10 cellular contexts compared by ENCODE assay signal in genomic region chr2:238947920-238948710, GRCh38.
DNase-seq lines count a peak whose midpoint lies in the region; ATAC-seq and TF ChIP-seq lines count a peak whose summit lies in the region.
"Had no signal": no experiment of that assay in that cellular context is flagged by ENCODE, and none has a peak within 500 bp of the region (broad histone marks: within the 10 kb centered on the region; RNA-seq: fewer than 3 reads in every experiment).

No MANE protein-coding gene starts in this region.

- DNase-seq in NK-92 treated with Interleukin-12 subunit alpha and Interleukin-12 subunit beta, amount 100 ng/mL, for 24 hours (lab: John Stamatoyannopoulos, UW): peak; percentile 41
- DNase-seq in NK-92 (lab: John Stamatoyannopoulos, UW; ENCODE audit: unreplicated experiment): no peak
- DNase-seq in T-helper 17 cell: no peak
- peak; percentile 54 for DNase-seq in testis
- DNase-seq in COLO829 (ENCODE audit: low spot score): no peak
- no peak for DNase-seq in T1000 (lab: John Stamatoyannopoulos, UW)

- WGBS in gastroesophageal sphincter (ENCODE audit: low coverage in 1 of 2), 2 donors: 46 to 67% methylated on average over 7 of the region's 10 CpGs
- 68 to 72% methylated on average over 10 of the region's 10 CpGs for WGBS in testis, 2 donors

- H3K4me1 ChIP-seq in gastroesophageal sphincter (peaks cover 0 to 11% (median 0%) of the 10 kb centered on the region in 3 donors), testis (no peaks in the 10 kb centered on the region)
- H3K4me1 ChIP-seq: ascending aorta had no signal

- H3K27me3 ChIP-seq in gastroesophageal sphincter (peaks cover 5% of the 10 kb centered on the region), testis (no peaks in the 10 kb centered on the region)
- H3K27me3 ChIP-seq: ascending aorta had no signal

- H3K27me3 Mint-ChIP-seq in T-helper 17 cell: peaks cover 9% of the 10 kb centered on the region

- peak overlapping the region in 1 of 4 donors; percentile 49 for H3K27ac ChIP-seq in gastroesophageal sphincter
- H3K27ac ChIP-seq in testis: no peak overlapping the region
- H3K27ac ChIP-seq: ascending aorta had no signal

- H3K36me3 Mint-ChIP-seq in T-helper 17 cell (ENCODE audit: low read depth): no peaks in the 10 kb centered on the region

- no peak for TF ChIP-seq CTCF in gastroesophageal sphincter (IDR thresholded peaks at IDR 0.05)
- no peak for TF ChIP-seq CTCF in testis (IDR thresholded peaks at IDR 0.05)

- H3K27ac Mint-ChIP-seq in T-helper 17 cell: peak overlapping the region; percentile 61

- peak overlapping the region; percentile 75 for H3K4me3 Mint-ChIP-seq in T-helper 17 cell
- H3K4me3 Mint-ChIP-seq: neural crest cell had no signal

- TF ChIP-seq EP300 in gastroesophageal sphincter (IDR thresholded peaks at IDR 0.05): no peak

- H3K9me3 ChIP-seq in T-helper 17 cell (ENCODE audit: control insufficient read depth, low read length, poor library complexity, severe bottlenecking) (no peaks in the 10 kb centered on the region), gastroesophageal sphincter (no peaks in the 10 kb centered on the region), testis (no peaks in the 10 kb centered on the region)
- H3K9me3 ChIP-seq: ascending aorta had no signal

- peaks cover 12% of the 10 kb centered on the region for H3K4me1 Mint-ChIP-seq in T-helper 17 cell
- H3K4me1 Mint-ChIP-seq: neural crest cell had no signal

- ATAC-seq in T-helper 17 cell (peak; percentile 47), gastroesophageal sphincter (peak; percentile 72), GM19351 (IDR thresholded peaks at IDR 0.05; ENCODE audit: unreplicated experiment) (no peak)

- H3K36me3 ChIP-seq in gastroesophageal sphincter: no peaks in the 10 kb centered on the region
- H3K36me3 ChIP-seq in testis (ENCODE audit: low read depth, missing control alignments): no peaks in the 10 kb centered on the region
- H3K36me3 ChIP-seq: ascending aorta had no signal

- intact Hi-C loops in testis (cut with DNase I; ENCODE audit: low total_unique reads): no loop called here

- H3K4me3 ChIP-seq in gastroesophageal sphincter (no peak overlapping the region), testis (no peak overlapping the region)
- H3K4me3 ChIP-seq: ascending aorta had no signal

- no peak for TF ChIP-seq POLR2A in gastroesophageal sphincter (IDR thresholded peaks at IDR 0.05)
- TF ChIP-seq POLR2A in testis (IDR thresholded peaks at IDR 0.05): no peak

Comparison
In these comparisons a context has a peak if more than half of its experiments do, and no peak if none do; other contexts are left out.
1. DNase-seq: peak in NK-92 treated with Interleukin-12 subunit alpha and Interleukin-12 subunit beta, amount 100 ng/mL, for 24 hours (single experiment) and testis (single experiment); none in NK-92 (single experiment), T-helper 17 cell (0 of 3), COLO829 (single experiment) and T1000 (single experiment).